27 cellular contexts compared by ENCODE assay signal in the genomic region with DNA sequence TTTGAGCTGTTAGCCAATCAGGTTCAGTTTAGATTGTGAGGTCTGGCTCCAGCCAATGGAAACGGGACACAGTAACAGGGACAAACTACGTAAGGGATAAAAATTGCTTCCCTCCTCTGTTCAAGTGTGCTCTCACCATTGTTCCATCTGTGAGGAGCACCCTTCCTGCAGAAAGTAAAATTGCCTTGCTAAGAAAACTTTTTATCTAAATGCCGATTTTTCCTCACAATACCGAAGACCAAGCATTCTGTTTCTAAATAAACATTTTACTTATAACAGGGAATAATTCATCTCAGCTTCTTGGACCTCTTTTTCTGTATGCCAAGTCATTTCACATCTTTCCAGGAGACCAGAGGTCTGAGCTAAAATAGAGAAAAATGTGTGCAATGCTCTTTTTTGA.
"Had no signal": no experiment of that assay in that cellular context is flagged by ENCODE, and none has a peak within 500 bp of the region (broad histone marks: within the 10 kb centered on the region; RNA-seq: fewer than 3 reads in every experiment).

No MANE protein-coding gene starts in this region.

- H3K4me3 ChIP-seq: ascending aorta, cardiac muscle cell had no signal

- H3K36me3 ChIP-seq: ascending aorta, cardiac muscle cell had no signal

- H3K27ac ChIP-seq: ascending aorta, cardiac muscle cell, VCaP had no signal

- FAIRE-seq: bronchial epithelial cell, TTC549 had no signal

- DNase-seq: activated B cell treated with CpG ODN at 0.5 μM for 24 hours; activated CD4-positive, alpha-beta memory T cell treated with anti-CD3 and anti-CD28 coated beads for 36 hours; activated CD4-positive, alpha-beta T cell treated with anti-CD3 and anti-CD28 coated beads for 4 hours; activated CD4-positive, alpha-beta T cell treated with anti-CD3 and anti-CD28 coated beads, Interleukin-2, amount 10 ng/mL, durations not matched to agents 24 days and 14 days; activated CD4-positive, alpha-beta T cell treated with anti-CD3 and anti-CD28 coated beads, Interleukin-2, amount 50 U/mL, for 1 hour; activated CD4-positive, alpha-beta T cell treated with anti-CD3 and anti-CD28 coated beads, Interleukin-2, amount 50 U/mL, for 4 hours; activated CD4-positive, CD25-positive, alpha-beta regulatory T cell treated with anti-CD3 and anti-CD28 coated beads, Interleukin-2, amount 50 U/mL, for 72 hours; activated CD8-positive, alpha-beta memory T cell treated with anti-CD3 and anti-CD28 coated beads, Interleukin-2, amount 50 U/mL, for 4 hours; activated CD8-positive, alpha-beta T cell treated with anti-CD3 and anti-CD28 coated beads for 36 hours; activated effector memory CD4-positive, alpha-beta T cell treated with Interleukin-2 at 50 U/mL for 16 hours; activated gamma-delta T cell; activated naive CD4-positive, alpha-beta T cell treated with anti-CD3 and anti-CD28 coated beads, Interleukin-2, amount 10 ng/mL, durations not matched to agents 7 days and 5 days; activated naive CD4-positive, alpha-beta T cell treated with Interleukin-2 at 50 U/mL for 16 hours; activated naive CD8-positive, alpha-beta T cell treated with anti-CD3 and anti-CD28 coated beads, Interleukin-2, amount 10 ng/mL, durations not matched to agents 7 days and 5 days; activated naive CD8-positive, alpha-beta T cell treated with anti-CD3 and anti-CD28 coated beads, Interleukin-2, amount 50 U/mL, for 24 hours; activated T-cell treated with anti-CD3 and anti-CD28 coated beads, Interleukin-2, amount 50 U/mL, for 24 hours; activated T-cell treated with anti-CD3 and anti-CD28 coated beads, Interleukin-2, amount 50 U/mL, for 48 hours; amygdala; cerebellar nuclear complex; T-helper 1 cell; T-helper 2 cell; T-helper 9 cell had no signal

- H3K4me1 ChIP-seq: ascending aorta had no signal
